Comparison of ENCODE assay signal across 15 cellular contexts in genomic region chr10:78604721-78605120, GRCh38.
DNase-seq lines count a peak whose midpoint lies in the region; ATAC-seq and TF ChIP-seq lines count a peak whose summit lies in the region.
"Had no signal": no experiment of that assay in that cellular context is flagged by ENCODE, and none has a peak within 500 bp of the region (broad histone marks: within the 10 kb centered on the region; RNA-seq: fewer than 3 reads in every experiment).

No MANE protein-coding gene starts in this region.

- H3K4me1 Mint-ChIP-seq in endodermal cell = no peaks in the 10 kb centered on the region
- no peaks in the 10 kb centered on the region for H3K4me1 Mint-ChIP-seq in osteocyte (ENCODE audit: unreplicated experiment)
- H3K4me1 Mint-ChIP-seq: CD8-positive, alpha-beta memory T cell; IgD-negative memory B cell had no signal

- H3K9me3 ChIP-seq in endodermal cell (ENCODE audit: control insufficient read depth, low read length) = peaks cover 11% of the 10 kb centered on the region
- H3K9me3 ChIP-seq: HAP-1 had no signal

- no peak overlapping the region for H3K4me3 ChIP-seq in endodermal cell (ENCODE audit: low read length)
- H3K4me3 ChIP-seq: BLaER1, GM23248, HAP-1 had no signal

- peak; percentile 24 for DNase-seq in activated CD8-positive, alpha-beta memory T cell treated with anti-CD3 and anti-CD28 coated beads for 24 hours
- no peak for DNase-seq in activated CD8-positive, alpha-beta memory T cell treated with anti-CD3 and anti-CD28 coated beads, Interleukin-2, amount 50 U/mL, for 4 hours
- DNase-seq in endodermal cell (peak; percentile 31), osteocyte (ENCODE audit: extremely low spot score, unreplicated experiment) (peak; percentile 48), NCI-H1092 treated with DMSO at 0.1 percent for 48 hours (lab: John Stamatoyannopoulos, UW) (no peak)
- no peak for DNase-seq in activated effector memory CD4-positive, alpha-beta T cell treated with anti-CD3 and anti-CD28 coated beads, Interleukin-2, amount 50 U/mL, for 16 hours
- DNase-seq: AML-193; CD8-positive, alpha-beta memory T cell; GF-D8; GM23248 had no signal

- H3K27me3 Mint-ChIP-seq in endodermal cell (ENCODE audit: insufficient read depth) = peaks cover 33% of the 10 kb centered on the region
- H3K27me3 Mint-ChIP-seq in osteocyte (ENCODE audit: unreplicated experiment) = peaks cover 50% of the 10 kb centered on the region
- H3K27me3 Mint-ChIP-seq: IgD-negative memory B cell had no signal

- H3K27ac Mint-ChIP-seq in endodermal cell = no peak overlapping the region
- H3K27ac Mint-ChIP-seq in osteocyte (ENCODE audit: unreplicated experiment) = no peak overlapping the region
- H3K27ac Mint-ChIP-seq: CD8-positive, alpha-beta memory T cell; IgD-negative memory B cell had no signal

- H3K9me3 Mint-ChIP-seq in endodermal cell (peaks cover 8% of the 10 kb centered on the region), osteocyte (ENCODE audit: unreplicated experiment) (peaks cover 15% of the 10 kb centered on the region)

- ATAC-seq in HG02884 (IDR thresholded peaks at IDR 0.05; ENCODE audit: unreplicated experiment) = no peak

- H3K27me3 ChIP-seq in endodermal cell (ENCODE audit: control insufficient read depth, insufficient read depth, low read length, poor library complexity, severe bottlenecking) = peaks cover 16% of the 10 kb centered on the region
- H3K27me3 ChIP-seq: BLaER1 had no signal

- H3K9ac ChIP-seq in endodermal cell (ENCODE audit: extremely low read depth, low read length, poor library complexity, severe bottlenecking) = no peak overlapping the region
- H3K9ac ChIP-seq: BLaER1, GM23248 had no signal

- H3K4me1 ChIP-seq in endodermal cell (ENCODE audit: control insufficient read depth, insufficient read depth, low read length) = no peaks in the 10 kb centered on the region
- H3K4me1 ChIP-seq: BLaER1, HAP-1 had no signal

- H3K36me3 Mint-ChIP-seq in endodermal cell (ENCODE audit: low read depth) (no peaks in the 10 kb centered on the region), osteocyte (ENCODE audit: unreplicated experiment) (no peaks in the 10 kb centered on the region)
- H3K36me3 Mint-ChIP-seq: CD8-positive, alpha-beta memory T cell; IgD-negative memory B cell had no signal

- 92 to 93% methylated on average over 3 of the region's 3 CpGs for WGBS in endodermal cell (ENCODE audit: insufficient coverage in 1 of 2, insufficient read length in 1 of 2), 2 experiments

- H3K4me3 Mint-ChIP-seq in endodermal cell (no peak overlapping the region), osteocyte (ENCODE audit: unreplicated experiment) (no peak overlapping the region)
- H3K4me3 Mint-ChIP-seq: CD8-positive, alpha-beta memory T cell; IgD-negative memory B cell had no signal

- TF ChIP-seq CTCF in endodermal cell (conservative IDR thresholded peaks at IDR 0.05) (no peak), osteocyte (IDR thresholded peaks at IDR 0.05) (no peak)

- no peak overlapping the region for H3K27ac ChIP-seq in endodermal cell (ENCODE audit: low read depth, low read length)
- H3K27ac ChIP-seq: 22Rv1, BLaER1, GM23248 had no signal

- H3K36me3 ChIP-seq in endodermal cell (ENCODE audit: control insufficient read depth, insufficient read depth, low read length) = no peaks in the 10 kb centered on the region
- H3K36me3 ChIP-seq: BLaER1, HAP-1 had no signal

Comparison
In these comparisons a context has a peak if more than half of its experiments do, and no peak if none do; other contexts are left out.
1. DNase-seq: peak in activated CD8-positive, alpha-beta memory T cell treated with anti-CD3 and anti-CD28 coated beads for 24 hours (single experiment), endodermal cell (single experiment) and osteocyte (single experiment); none in activated CD8-positive, alpha-beta memory T cell treated with anti-CD3 and anti-CD28 coated beads, Interleukin-2, amount 50 U/mL, for 4 hours (single experiment), activated effector memory CD4-positive, alpha-beta T cell treated with anti-CD3 and anti-CD28 coated beads, Interleukin-2, amount 50 U/mL, for 16 hours (single experiment) and NCI-H1092 treated with DMSO at 0.1 percent for 48 hours (single experiment).